Comparison of ENCODE assay signal across 8 cellular contexts in the genomic region with DNA sequence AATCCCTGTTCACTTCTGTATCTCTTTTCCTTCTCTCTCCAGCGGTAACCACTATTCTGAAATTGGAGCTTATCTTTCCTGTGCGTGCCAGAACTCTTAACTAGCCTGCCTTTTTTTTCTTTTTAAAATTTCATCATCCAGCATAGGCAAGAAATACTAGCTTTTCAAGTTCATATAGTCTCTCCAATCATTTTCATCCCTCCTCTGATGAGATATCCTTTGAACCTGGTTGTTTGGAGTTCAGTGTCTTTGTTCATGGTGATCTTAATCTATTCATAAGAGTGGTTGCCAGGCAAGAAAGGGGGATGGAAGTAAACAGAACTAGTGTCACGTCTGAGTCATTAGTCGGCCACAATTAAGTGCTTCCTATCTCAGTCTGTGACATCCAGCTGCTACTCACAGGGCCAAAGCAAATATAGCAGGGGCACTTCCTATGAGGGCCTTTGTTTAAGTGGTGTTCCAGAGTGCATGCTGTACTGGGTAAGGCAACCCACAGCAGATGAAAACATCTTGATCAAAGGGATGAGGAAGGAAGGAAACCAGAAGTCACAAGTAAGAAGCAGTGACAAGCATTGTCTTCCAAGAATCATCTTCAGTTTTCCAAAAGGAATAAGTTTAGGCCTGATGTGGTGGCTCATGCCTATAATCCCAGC. TPM values are rescaled to one million over a fixed set of nuclear protein-coding genes. Genes with fewer than 3 reads are reported as not detected.
DNase-seq lines count a peak whose midpoint lies in the region; ATAC-seq, FAIRE-seq and TF ChIP-seq lines count a peak whose summit lies in the region.

No MANE protein-coding gene starts in this region.

- H2AFZ ChIP-seq in PC-3 (ENCODE audit: low read length) (no peak overlapping the region), mammary epithelial cell (ENCODE audit: low read depth, low read length) (no peak overlapping the region)

- no peaks in the 10 kb centered on the region for H3K9me2 ChIP-seq in PC-3 (replicated peaks; ENCODE audit: low read length)

- in situ Hi-C loops in Caki2 (cut with HindIII; ENCODE audit: low pct_unique_long_range_greater_than_20kb, low sequenced_read_pairs) (no loop called here), mammary epithelial cell (cut with MboI; ENCODE audit: low sequenced_read_pairs in 2 of 2) (no loop called here)

- H3K27me3 ChIP-seq in PC-3 (ENCODE audit: low read length) (no peaks in the 10 kb centered on the region), mammary epithelial cell (ENCODE audit: insufficient read depth, low read length) (no peaks in the 10 kb centered on the region)

- H3K36me3 ChIP-seq in PC-3 (ENCODE audit: low read depth, low read length) (no peaks in the 10 kb centered on the region), mammary epithelial cell (ENCODE audit: insufficient read depth, low read length) (no peaks in the 10 kb centered on the region), mesodermal cell (ENCODE audit: control insufficient read depth, insufficient read depth, low read length) (no peaks in the 10 kb centered on the region)

- H3K9ac ChIP-seq in PC-3 (ENCODE audit: low read length) (peak overlapping the region; percentile 17; the same call in 1 of the 2 replicates), mammary epithelial cell (ENCODE audit: insufficient read depth, low read length) (no peak overlapping the region)

- intact Hi-C loops in PC-3 (cut with micrococcal nuclease) (no loop called here), mammary epithelial cell (cut with micrococcal nuclease) (no loop called here)

- CTCF ChIA-PET in PC-3 (lab: Charles Lee) = no interaction called here
- CTCF ChIA-PET in mammary epithelial cell (lab: Charles Lee; ENCODE audit: low non-redundant PET) = no interaction called here

- H3F3A ChIP-seq in PC-3 (ENCODE audit: low read length, unreplicated experiment) = no peaks in the 10 kb centered on the region

- no peak for TF ChIP-seq CTCF in PC-3 (conservative IDR thresholded peaks at IDR 0.05; ENCODE audit: low read depth, low read length)
- no peak for TF ChIP-seq CTCF in mammary epithelial cell (conservative IDR thresholded peaks at IDR 0.05 in 1 of 2, IDR thresholded peaks at IDR 0.05 in 1 of 2; ENCODE audit: extremely low read depth in 1 of 2, insufficient read depth in 1 of 2, low read depth in 1 of 2, low read length in 2 of 2)

- peak; percentile 98 for ATAC-seq in PC-3

- H3K79me2 ChIP-seq in PC-3 (ENCODE audit: low read length) (no peaks in the 10 kb centered on the region), mammary epithelial cell (ENCODE audit: insufficient read depth, low read length) (no peaks in the 10 kb centered on the region)

- peak overlapping the region; percentile 49; the same call in 1 of the 2 replicates for H3K4me2 ChIP-seq in PC-3 (ENCODE audit: low read length)
- no peak overlapping the region for H3K4me2 ChIP-seq in mammary epithelial cell (ENCODE audit: insufficient read depth, low read depth, low read length)

- DNase-seq in Caki2 (ENCODE audit: low read depth) = peak; percentile 90
- DNase-seq in GM19239 (ENCODE audit: insufficient read length, low spot score) = peak; percentile 9
- peak; percentile 20 for DNase-seq in HTR-8/SVneo (ENCODE audit: insufficient read length, low spot score)
- DNase-seq in PC-3 = peak; percentile 90
- DNase-seq in mammary epithelial cell = peak; percentile 82
- no peak for DNase-seq in D341Med (ENCODE audit: low spot score)
- DNase-seq in iPS-NIHi11 (ENCODE audit: low spot score) = no peak

- H3K9me3 ChIP-seq in PC-3 (ENCODE audit: low read length) (no peaks in the 10 kb centered on the region), mammary epithelial cell (replicated peaks; ENCODE audit: insufficient read depth, low read length) (no peaks in the 10 kb centered on the region), mesodermal cell (ENCODE audit: control insufficient read depth, low read length) (no peaks in the 10 kb centered on the region)

- FAIRE-seq in GM19239 (lab: Jason Lieb, UNC) (peak; percentile 33), HTR-8/SVneo (lab: Jason Lieb, UNC) (no peak)

- H3K27ac ChIP-seq in PC-3 (ENCODE audit: low read length) (peak overlapping the region; percentile 84), mammary epithelial cell (ENCODE audit: insufficient read depth, low read depth, low read length) (peak overlapping the region; percentile 3), mesodermal cell (ENCODE audit: low read depth, low read length, severe bottlenecking) (peak overlapping the region; percentile 84)

- H4K20me1 ChIP-seq in PC-3 (ENCODE audit: low read length) = no peaks in the 10 kb centered on the region
- H4K20me1 ChIP-seq in mammary epithelial cell (ENCODE audit: insufficient read depth, low read length) = no peaks in the 10 kb centered on the region

- WGBS in mammary epithelial cell (ENCODE audit: low coverage, missing lambda C conversion rate) = 36% methylated on average over 4 of the region's 4 CpGs
- WGBS in mesodermal cell (ENCODE audit: insufficient coverage in 2 of 2), 2 experiments = 48% methylated on average over 4 of the region's 4 CpGs; no CpG with 5 or more reads in 1 of the 2 experiments

- POLR2A ChIA-PET in PC-3 (lab: Charles Lee; ENCODE audit: unreplicated experiment) = no interaction called here

- dilution Hi-C loops in mammary epithelial cell (cut with HindIII; ENCODE audit: low sequenced_read_pairs) = no loop called here

- H3K4me1 ChIP-seq in PC-3 (ENCODE audit: insufficient read depth, low read length) (peaks cover 15% of the 10 kb centered on the region; the same call in 1 of the 2 replicates), mammary epithelial cell (ENCODE audit: insufficient read depth, low read length) (peaks cover 10% of the 10 kb centered on the region), mesodermal cell (ENCODE audit: control insufficient read depth, insufficient read depth, low read length, poor library complexity, severe bottlenecking) (peaks cover 11% of the 10 kb centered on the region)

- BruUV-seq in PC-3 (replicated peaks; lab: Mats Ljungman, UMichigan) (no TSS peak), mammary epithelial cell (replicated peaks; lab: Mats Ljungman, UMichigan) (no TSS peak)

- H3K4me3 ChIP-seq in PC-3 (ENCODE audit: low read length) (no peak overlapping the region), mammary epithelial cell (replicated peaks in 1 of 3; ENCODE audit: insufficient read depth in 1 of 3, low read depth in 2 of 3, low read length in 3 of 3) (no peak overlapping the region), mesodermal cell (ENCODE audit: extremely low read depth, insufficient read depth, low read length, poor library complexity, severe bottlenecking) (no peak overlapping the region)

RNA-seq across cellular contexts. Expression of gene XIAP, which starts 56.4 kb away (rescaled TPM):
- total RNA-seq in Caki2 (2014; rRNA removed; shearing (Covaris generic); ENCODE audit: low replicate concordance) = 11.0 and 24.5 TPM in 2 replicates
- total RNA-seq in PC-3 (2014; rRNA removed) (29.2 and 35.8 TPM in 2 replicates), mammary epithelial cell (10 to 100 TPM; 23.3 to 43.4 TPM)
- polyA plus RNA-seq in mammary epithelial cell = 9.4 TPM
- 40.2 TPM for polyA minus RNA-seq in mammary epithelial cell
- 22.4 TPM for polyA plus RNA-seq in mesodermal cell (2013, experiment 1 of 2)
- 27.1 TPM for polyA plus RNA-seq in mesodermal cell (2013, experiment 2 of 2)

Comparison
In these comparisons a context has a peak if more than half of its experiments do, and no peak if none do; other contexts are left out.
1. DNase-seq: peak in Caki2 (single experiment), GM19239 (single experiment), HTR-8/SVneo (single experiment), PC-3 (single experiment) and mammary epithelial cell (single experiment); none in D341Med (single experiment) and iPS-NIHi11 (single experiment).
2. H3K27ac ChIP-seq: peak in every context shown above with its lines; median percentile 84 in PC-3; 84 in mesodermal cell; 3 in mammary epithelial cell.